In genomic region chr2:168050377-168050776, GRCh38 we compare ENCODE assay signal across 20 cellular contexts.
A peak's percentile ranks its signal among the peaks of the same experiment; 100 is the strongest.
DNase-seq lines count a peak whose midpoint lies in the region; ATAC-seq, FAIRE-seq and TF ChIP-seq lines count a peak whose summit lies in the region.
"Had no signal": no experiment of that assay in that cellular context is flagged by ENCODE, and none has a peak within 500 bp of the region (broad histone marks: within the 10 kb centered on the region; RNA-seq: fewer than 3 reads in every experiment).

No MANE protein-coding gene starts in this region.

- FAIRE-seq in D721Med (lab: Jason Lieb, UNC): no peak
- no peak for FAIRE-seq in K562 (lab: Jason Lieb, UNC)
- FAIRE-seq: RCC 7860 had no signal

- no peaks in the 10 kb centered on the region for H3K36me3 ChIP-seq in K562 (ENCODE audit: control insufficient read depth, insufficient read depth, low read length)

- no peaks in the 10 kb centered on the region for H3K4me1 ChIP-seq in K562 (replicated peaks in 1 of 2; ENCODE audit: control insufficient read depth in 2 of 2, insufficient read depth in 2 of 2, low read length in 2 of 2)

- H2AFZ ChIP-seq in K562 (ENCODE audit: low read depth, low read length): no peak overlapping the region

- 0 out of 4 replicates have a peak, but pooled peaks of 1 of the 2 experiments have one; percentile 7 for TF ChIP-seq RAD21 in K562 (CRISPR knock-in tag; conservative IDR thresholded peaks at IDR 0.05 in 1 of 2, IDR thresholded peaks at IDR 0.05 in 1 of 2)

- TF ChIP-seq POLR2A in K562 (conservative IDR thresholded peaks at IDR 0.05): no peak

- H3K27me3 Mint-ChIP-seq in T-cell: no peaks in the 10 kb centered on the region
- no peaks in the 10 kb centered on the region for H3K27me3 Mint-ChIP-seq in CD14-positive monocyte (ENCODE audit: low read depth in 3 of 3)

- ATAC-seq in K562 (peak; percentile 52; the same call in 2 of the 3 replicates), HG03025 (IDR thresholded peaks at IDR 0.05; ENCODE audit: low FRiP score, unreplicated experiment) (no peak), GM19395 (IDR thresholded peaks at IDR 0.05; ENCODE audit: unreplicated experiment) (no peak), T-cell (replicated peaks in 1 of 4) (no peak)
- ATAC-seq: Right ventricle myocardium inferior had no signal

- no peaks in the 10 kb centered on the region for H3K9me1 ChIP-seq in K562 (ENCODE audit: control insufficient read depth, insufficient read depth, low read length)

- no peak overlapping the region for H3K27ac ChIP-seq in K562 (ENCODE audit: extremely low read depth, low read depth, low read length)
- H3K27ac ChIP-seq: KMS-11, SK-N-MC had no signal

- in situ Hi-C loops in K562 (cut with MboI): no loop called here

- H3K79me2 ChIP-seq in K562 (ENCODE audit: control insufficient read depth, insufficient read depth, low read length): no peaks in the 10 kb centered on the region

- H3K36me3 Mint-ChIP-seq in T-cell (peaks cover 74% of the 10 kb centered on the region), CD14-positive monocyte (peaks cover 27 to 34% of the 10 kb centered on the region in 2 donors)

- POLR2A ChIA-PET in K562 (lab: Yijun Ruan, JAX) (no interaction called here), T-cell (lab: Charles Lee) (no interaction called here)

- peaks cover 0 to 11% (median 0%) of the 10 kb centered on the region in 3 donors for H3K4me1 Mint-ChIP-seq in T-cell
- H3K4me1 Mint-ChIP-seq in CD14-positive monocyte: no peaks in the 10 kb centered on the region

- H4K20me1 ChIP-seq in K562 (replicated peaks; ENCODE audit: control insufficient read depth, insufficient read depth, low read length): no peaks in the 10 kb centered on the region

- WGBS in K562 (ENCODE audit: insufficient coverage, low coverage, missing lambda C conversion rate): 0% methylated on average over 2 of the region's 2 CpGs

- no peak overlapping the region for H3K4me2 ChIP-seq in K562 (ENCODE audit: insufficient read depth, low read length)
- H3K4me2 ChIP-seq: KMS-11 had no signal

- no peak for TF ChIP-seq EP300 in K562 (IDR thresholded peaks at IDR 0.05; ENCODE audit: low read length)

- intact Hi-C loops in K562 (cut with micrococcal nuclease): no loop called here
- intact Hi-C loops in CD14-positive monocyte (cut with micrococcal nuclease): no loop called here

- BruUV-seq in K562 (replicated peaks; lab: Mats Ljungman, UMichigan): no TSS peak

- DNase-seq in D721Med (ENCODE audit: insufficient read length, low spot score): no peak
- DNase-seq in NCI-H524 (lab: John Stamatoyannopoulos, UW): peak; percentile 79 to 85
- peak in 1 of 4 experiments; percentile 5 for DNase-seq in K562 (ENCODE audit: extremely low read depth in 1 of 4, low spot score in 3 of 4)
- peak; percentile 34 for DNase-seq in iPS-NIHi7 (ENCODE audit: extremely low spot score)
- DNase-seq in T-cell: no peak
- DNase-seq in CD14-positive monocyte (ENCODE audit: low spot score): no peak
- DNase-seq: 8988T; GDM1; NCI-H1048; NCI-H1436; NCI-H2029 treated with DMSO at 0.1 percent for 48 hours; NCI-H2171; NCI-H69; NK-92 treated with Interleukin-12 subunit alpha and Interleukin-12 subunit beta, amount 100 ng/mL, for 24 hours had no signal

- CTCF ChIA-PET in K562 (lab: Yijun Ruan, JAX; ENCODE audit: low intra/inter-chr PET ratio): no interaction called here
- CTCF ChIA-PET in T-cell (lab: Charles Lee): interaction anchor here in 1 of 2 donors (0.5 kb wide), 1 partner anchor 26 kb away, joined by 3 read pairs; no protein-coding TSS in a partner anchor

- peak; percentile 40 for TF ChIP-seq CTCF in D721Med (IDR thresholded peaks at IDR 0.05; ENCODE audit: insufficient read depth, missing control alignments)
- TF ChIP-seq CTCF in K562 (IDR thresholded peaks at IDR 0.05 in 2 of 3, conservative IDR thresholded peaks at IDR 0.05 in 1 of 3; ENCODE audit: insufficient read depth in 2 of 3, low read depth in 1 of 3, low read length in 3 of 3): no peak; a peak in 1 of 6 replicates
- TF ChIP-seq CTCF in CD14-positive monocyte (IDR thresholded peaks at IDR 0.05): no peak

- no peak overlapping the region for H3K9ac ChIP-seq in K562 (ENCODE audit: insufficient read depth in 1 of 2, low read depth in 2 of 2, low read length in 2 of 2)
- H3K9ac ChIP-seq: KMS-11 had no signal

- no peak overlapping the region for H3K4me3 ChIP-seq in K562
- H3K4me3 ChIP-seq: SK-N-MC had no signal

- H3K9me3 Mint-ChIP-seq in T-cell: no peaks in the 10 kb centered on the region
- no peaks in the 10 kb centered on the region for H3K9me3 Mint-ChIP-seq in CD14-positive monocyte

- H3K27ac Mint-ChIP-seq in T-cell (no peak overlapping the region), CD14-positive monocyte (no peak overlapping the region)

- no peak overlapping the region for H3K4me3 Mint-ChIP-seq in T-cell
- no peak overlapping the region for H3K4me3 Mint-ChIP-seq in CD14-positive monocyte

- peaks cover 7 to 8% of the 10 kb centered on the region in 2 experiments; a peak in 4 of 5 replicates for H3K27me3 ChIP-seq in K562 (ENCODE audit: control insufficient read depth in 2 of 2, insufficient read depth in 2 of 2, low read length in 2 of 2)

- H3K9me3 ChIP-seq in K562 (replicated peaks; ENCODE audit: control insufficient read depth, insufficient read depth, low read depth, low read length): no peaks in the 10 kb centered on the region

TF ChIP-seq in K562, 482 proteins besides CTCF, POLR2A, EP300 and RAD21:
- TF ChIP-seq ZNF740 (CRISPR knock-in tag; IDR thresholded peaks at IDR 0.05) (no peak), ZNF740 (tag; IDR thresholded peaks at IDR 0.05) (no peak), MEF2A (IDR thresholded peaks at IDR 0.05; ENCODE audit: control insufficient read depth, low read depth, low read length) (no peak), MXD1 (CRISPR knock-in tag; IDR thresholded peaks at IDR 0.05; ENCODE audit: borderline replicate concordance, poor library complexity, severe bottlenecking) (no peak), TAL1 (IDR thresholded peaks at IDR 0.05) (no peak), THAP12 (CRISPR knock-in tag; IDR thresholded peaks at IDR 0.05) (no peak), CREBBP (IDR thresholded peaks at IDR 0.05; ENCODE audit: low read depth, low read length) (no peak), NR4A1 (CRISPR knock-in tag; IDR thresholded peaks at IDR 0.05) (no peak), NR4A1 (tag; IDR thresholded peaks at IDR 0.05) (no peak), NFYB (IDR thresholded peaks at IDR 0.05; ENCODE audit: extremely low read depth, insufficient read length) (no peak), MTA3 (IDR thresholded peaks at IDR 0.05; ENCODE audit: borderline replicate concordance) (no peak), STAT5B (CRISPR knock-in tag; IDR thresholded peaks at IDR 0.05) (no peak), BRF1 (IDR thresholded peaks at IDR 0.05; ENCODE audit: borderline replicate concordance, extremely low read depth, insufficient read length) (no peak), ZNF277 (CRISPR knock-in tag; IDR thresholded peaks at IDR 0.05; ENCODE audit: borderline replicate concordance) (no peak)

Comparison
In these comparisons a context has a peak if more than half of its experiments do, and no peak if none do; other contexts are left out.
1. DNase-seq: peak in NCI-H524 (2 of 2) and iPS-NIHi7 (single experiment); none in D721Med (single experiment), T-cell (0 of 34) and CD14-positive monocyte (single experiment).